In the genomic region with DNA sequence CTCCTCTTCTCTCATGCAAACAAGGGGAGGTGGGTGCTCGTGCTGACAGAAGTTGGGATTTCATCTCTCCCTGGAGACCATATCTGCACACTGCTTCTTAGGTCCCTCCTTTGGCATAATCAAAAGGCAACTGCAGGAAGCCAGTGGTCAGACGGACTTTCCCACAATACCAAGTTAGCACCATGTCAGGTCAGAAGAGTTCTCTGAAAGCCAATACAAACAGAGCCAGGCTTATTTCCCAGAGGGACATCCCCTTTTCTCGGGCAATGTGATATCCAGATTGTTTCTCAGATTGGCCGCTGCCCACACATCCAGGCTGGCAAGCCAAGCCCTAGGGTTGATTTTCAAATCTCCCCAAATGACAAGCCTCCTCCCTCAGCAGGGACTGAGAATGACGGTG, we compare ENCODE assay signal across 22 cellular contexts.
"Had no signal": no experiment of that assay in that cellular context is flagged by ENCODE, and none has a peak within 500 bp of the region (broad histone marks: within the 10 kb centered on the region; RNA-seq: fewer than 3 reads in every experiment).

No MANE protein-coding gene starts in this region.

- FAIRE-seq: keratinocyte had no signal

- H3K27ac ChIP-seq: colonic mucosa, epithelial cell of prostate, gastrocnemius medialis, neural progenitor cell, parathyroid adenoma, sigmoid colon, testis, tibial artery had no signal

- ATAC-seq: esophagus mucosa; gastrocnemius medialis; natural killer cell treated with Interleukin-12 subunit alpha and Interleukin-12 subunit beta and Interleukin-15 and Interleukin-18, amount 100 ng/mL, for 72 hours; stimulated activated memory B cell treated with anti-CD40 and anti-IgM and Interleukin-4, amounts not matched to agents 10 μg/mL and 1 μg/mL and 100 μg/mL, for 72 hours; stimulated activated naive CD8-positive, alpha-beta T cell treated with anti-CD3 and anti-CD28 coated beads, Interleukin-15, Interleukin-2, amounts not matched to agents 100 U/mL and 50 U/mL, for 24 hours had no signal

- DNase-seq: colonic mucosa; effector CD8-positive, alpha-beta T cell; endodermal cell; foreskin fibroblast; gastrocnemius medialis; head of caudate nucleus; naive B cell; sigmoid colon; stimulated activated CD4-positive, alpha-beta T cell treated with anti-CD3 and anti-CD28 coated beads, Interleukin-2, amount 100 ng/mL, for 24 hours; stimulated activated CD4-positive, alpha-beta T cell treated with anti-CD3 and anti-CD28 coated beads, Interleukin-4, amount 100 ng/mL, for 4 hours; stimulated activated naive CD8-positive, alpha-beta T cell treated with anti-CD3 and anti-CD28 coated beads, Interleukin-15, Interleukin-2, amounts not matched to agents 100 U/mL and 50 U/mL, for 24 hours; substantia nigra; testis; tibial artery had no signal

- H3K4me3 ChIP-seq: colonic mucosa, gastrocnemius medialis, lung, neural progenitor cell, sigmoid colon, testis, tibial artery had no signal

- H3K36me3 ChIP-seq: colonic mucosa, gastrocnemius medialis, neural progenitor cell, sigmoid colon, tibial artery had no signal

- H3K4me2 ChIP-seq: neural progenitor cell had no signal

- H2AFZ ChIP-seq: neural progenitor cell, parathyroid adenoma had no signal

- H3K9ac ChIP-seq: neural progenitor cell, parathyroid adenoma had no signal

- H3K79me2 ChIP-seq: parathyroid adenoma had no signal

- H3K4me1 ChIP-seq: colonic mucosa, gastrocnemius medialis, neural progenitor cell, parathyroid adenoma, sigmoid colon, testis had no signal

- H3K9me3 ChIP-seq: colonic mucosa, gastrocnemius medialis, sigmoid colon, testis, tibial artery had no signal

- H3K27me3 ChIP-seq: colonic mucosa, gastrocnemius medialis, neural progenitor cell, sigmoid colon, testis, tibial artery had no signal
